ENCODE assay signal across 1 cellular context in genomic region chr10:92692085-92692671, GRCh38.
TF ChIP-seq lines count a peak whose summit lies in the region.

No MANE protein-coding gene starts in this region.

TF ChIP-seq in SK-N-SH, 30 proteins besides CTCF, POLR2A, EP300 and RAD21 (continued from another document):
- TF ChIP-seq, protein P1, sequence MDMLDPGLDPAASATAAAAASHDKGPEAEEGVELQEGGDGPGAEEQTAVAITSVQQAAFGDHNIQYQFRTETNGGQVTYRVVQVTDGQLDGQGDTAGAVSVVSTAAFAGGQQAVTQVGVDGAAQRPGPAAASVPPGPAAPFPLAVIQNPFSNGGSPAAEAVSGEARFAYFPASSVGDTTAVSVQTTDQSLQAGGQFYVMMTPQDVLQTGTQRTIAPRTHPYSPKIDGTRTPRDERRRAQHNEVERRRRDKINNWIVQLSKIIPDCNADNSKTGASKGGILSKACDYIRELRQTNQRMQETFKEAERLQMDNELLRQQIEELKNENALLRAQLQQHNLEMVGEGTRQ (IDR thresholded peaks at IDR 0.05; ENCODE audit: borderline replicate concordance, low read depth, low read length) = no peak
- TF ChIP-seq JUND (IDR thresholded peaks at IDR 0.05) (no peak), TEAD4 (IDR thresholded peaks at IDR 0.05; ENCODE audit: borderline replicate concordance, insufficient read depth) (no peak), SIN3A (IDR thresholded peaks at IDR 0.05; ENCODE audit: borderline replicate concordance, low read depth, low read length) (no peak), NRF1 (IDR thresholded peaks at IDR 0.05; ENCODE audit: low read depth, low read length) (no peak)
- TF ChIP-seq, protein P2, sequence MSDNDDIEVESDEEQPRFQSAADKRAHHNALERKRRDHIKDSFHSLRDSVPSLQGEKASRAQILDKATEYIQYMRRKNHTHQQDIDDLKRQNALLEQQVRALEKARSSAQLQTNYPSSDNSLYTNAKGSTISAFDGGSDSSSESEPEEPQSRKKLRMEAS (IDR thresholded peaks at IDR 0.05; ENCODE audit: low read depth) = no peak
